In genomic region chr2:455913-456312, GRCh38 we compare ENCODE assay signal across 25 cellular contexts.
"Had no signal": no experiment of that assay in that cellular context is flagged by ENCODE, and none has a peak within 500 bp of the region (broad histone marks: within the 10 kb centered on the region; RNA-seq: fewer than 3 reads in every experiment).

No MANE protein-coding gene starts in this region.

- H3K4me1 ChIP-seq: ascending aorta, esophagus squamous epithelium, heart right ventricle, left ventricle myocardium inferior, tibial nerve had no signal

- ATAC-seq: heart right ventricle had no signal

- DNase-seq: activated CD4-positive, alpha-beta T cell treated with anti-CD3 and anti-CD28 coated beads for 48 hours; activated CD4-positive, alpha-beta T cell treated with anti-CD3 and anti-CD28 coated beads, Interleukin-2, amount 50 U/mL, for 48 hours; activated CD8-positive, alpha-beta memory T cell treated with anti-CD3 and anti-CD28 coated beads, Interleukin-2, amount 50 U/mL, for 48 hours; activated gamma-delta T cell; activated naive CD4-positive, alpha-beta T cell treated with anti-CD3 and anti-CD28 coated beads, Interleukin-2, amount 10 ng/mL, durations not matched to agents 7 days and 5 days; activated naive CD8-positive, alpha-beta T cell treated with anti-CD3 and anti-CD28 coated beads, Interleukin-2, amount 10 ng/mL, durations not matched to agents 7 days and 5 days; activated T-cell treated with anti-CD3 and anti-CD28 coated beads, Interleukin-2, amount 50 U/mL, for 24 hours; brain microvascular endothelial cell; caudate nucleus; endodermal cell; esophagus squamous epithelium; foreskin melanocyte; heart right ventricle; left ventricle myocardium inferior; mesendoderm; nephron progenitor cell; ovary; stimulated activated CD4-positive, alpha-beta T cell treated with anti-CD3 and anti-CD28 coated beads, Interleukin-1b, Interleukin-23, amount 100 ng/mL, for 48 hours; stimulated activated CD4-positive, alpha-beta T cell treated with anti-CD3 and anti-CD28 coated beads, Interleukin-4, amount 100 ng/mL, for 4 hours; stimulated activated CD8-positive, alpha-beta memory T cell treated with anti-CD3 and anti-CD28 coated beads, Interleukin-4, amount 100 ng/mL, for 48 hours; stimulated activated naive CD4-positive, alpha-beta T cell treated with Interleukin-2 at 50 U/mL for 16 hours had no signal

- H3K9me3 ChIP-seq: ascending aorta, esophagus squamous epithelium, heart right ventricle, left ventricle myocardium inferior, ovary, tibial nerve had no signal

- H3K27ac ChIP-seq: ascending aorta, brain microvascular endothelial cell, esophagus squamous epithelium, heart right ventricle, left ventricle myocardium inferior, ovary, tibial nerve had no signal

- H3K4me3 ChIP-seq: ascending aorta, esophagus squamous epithelium, heart right ventricle, left ventricle myocardium inferior, lung, ovary, smooth muscle cell, tibial nerve had no signal

- H3K27me3 ChIP-seq: ascending aorta, brain microvascular endothelial cell, ovary, tibial nerve had no signal

- H3K36me3 ChIP-seq: ascending aorta, brain microvascular endothelial cell, esophagus squamous epithelium, heart right ventricle, left ventricle myocardium inferior, ovary, tibial nerve had no signal
